9 cellular contexts compared by ENCODE assay signal in genomic region chr6:130194434-130194833, GRCh38. TPM values are rescaled to one million over a fixed set of nuclear protein-coding genes. Genes with fewer than 3 reads are reported as not detected.
A peak's percentile ranks its signal among the peaks of the same experiment; 100 is the strongest.
DNase-seq lines count a peak whose midpoint lies in the region; ATAC-seq and TF ChIP-seq lines count a peak whose summit lies in the region.
"Not testable (repeated sequence)": the region's sequence is repeated elsewhere in the genome, so short reads cannot be mapped to it uniquely, and the experiment has no call there.
"Had no signal": no experiment of that assay in that cellular context is flagged by ENCODE, and none has a peak within 500 bp of the region (broad histone marks: within the 10 kb centered on the region; RNA-seq: fewer than 3 reads in every experiment).

No MANE protein-coding gene starts in this region.

- not testable (repeated sequence) for H3K36me3 ChIP-seq in GM23248 (ENCODE audit: low read depth)
- peaks cover 0 to 13% (median 3%) of the 10 kb centered on the region in 3 experiments for H3K36me3 ChIP-seq in naive thymus-derived CD4-positive, alpha-beta T cell (ENCODE audit: control insufficient read depth in 2 of 3, insufficient read depth in 3 of 3, low read length in 3 of 3)

- H3K9me3 ChIP-seq in CD4-positive, alpha-beta T cell (ENCODE audit: control insufficient read depth, low read length); GM23248 (ENCODE audit: low read depth); naive thymus-derived CD4-positive, alpha-beta T cell (ENCODE audit: control insufficient read depth in 2 of 3, low read length in 3 of 3): not testable (repeated sequence)

- H3K79me2 ChIP-seq in GM23248 (ENCODE audit: insufficient read depth): not testable (repeated sequence)

- 45 to 53% methylated on average over 4 of the region's 4 CpGs for WGBS in GM23248 (ENCODE audit: low coverage in 1 of 2, low lambda C conversion rate in 2 of 2, missing lambda C conversion rate in 2 of 2), 2 experiments

- not testable (repeated sequence) for H3K4me2 ChIP-seq in GM23248 (ENCODE audit: unreplicated experiment)

- not testable (repeated sequence) for H2AFZ ChIP-seq in GM23248

- not testable (repeated sequence) for H3K27me3 Mint-ChIP-seq in CD4-positive, alpha-beta T cell; naive thymus-derived CD4-positive, alpha-beta T cell

- not testable (repeated sequence) for H3K27me3 ChIP-seq in CD4-positive, alpha-beta T cell (ENCODE audit: control insufficient read depth, insufficient read depth, low read length); GM23248 (replicated peaks; ENCODE audit: insufficient read depth); naive thymus-derived CD4-positive, alpha-beta T cell (ENCODE audit: control insufficient read depth in 2 of 2, insufficient read depth in 2 of 2, low read length in 2 of 2)

- not testable (repeated sequence) for H4K20me1 ChIP-seq in GM23248 (ENCODE audit: insufficient read depth)

- intact Hi-C loops in CD4-positive, alpha-beta T cell (cut with DNase I, micrococcal nuclease); left cardiac atrium (cut with DNase I); naive thymus-derived CD4-positive, alpha-beta T cell (cut with micrococcal nuclease): not testable (repeated sequence)

- not testable (repeated sequence) for TF ChIP-seq CTCF in CD4-positive, alpha-beta T cell (IDR thresholded peaks at IDR 0.05); fibroblast of mammary gland (conservative IDR thresholded peaks at IDR 0.05; ENCODE audit: control insufficient read depth, insufficient read depth, low read depth, low read length)

- not testable (repeated sequence) for H3K9me2 ChIP-seq in GM23248 (ENCODE audit: insufficient read depth)

- H3K27ac ChIP-seq in CD4-positive, alpha-beta T cell (ENCODE audit: low read depth, low read length); GM23248; naive thymus-derived CD4-positive, alpha-beta T cell (ENCODE audit: low read depth, low read length): not testable (repeated sequence)

- CTCF ChIA-PET in CD4-positive, alpha-beta T cell (lab: Charles Lee); naive thymus-derived CD4-positive, alpha-beta T cell (lab: Charles Lee): not testable (repeated sequence)

- DNase-seq in CD4-positive, alpha-beta T cell; naive thymus-derived CD4-positive, alpha-beta T cell; stimulated activated effector memory CD8-positive, alpha-beta T cell treated with anti-CD3 and anti-CD28 coated beads, Interleukin-12 subunit alpha, Interleukin-12 subunit beta, amount 100 ng/mL, for 72 hours (ENCODE audit: low spot score in 2 of 2): not testable (repeated sequence)
- DNase-seq in GM23248 (peak; percentile 4), astrocyte of the hippocampus (ENCODE audit: low read depth, low spot score) (peak; percentile 48), fibroblast of mammary gland (ENCODE audit: low read depth) (peak; percentile 42), left cardiac atrium (peak; percentile 28)

- H3K27ac Mint-ChIP-seq in CD4-positive, alpha-beta T cell: peak overlapping the region; percentile 64
- peak overlapping the region in 6 of 9 donors; percentile 63 to 92 (median 86) for H3K27ac Mint-ChIP-seq in naive thymus-derived CD4-positive, alpha-beta T cell
- H3K27ac Mint-ChIP-seq in stimulated activated effector memory CD8-positive, alpha-beta T cell treated with anti-CD3 and anti-CD28 coated beads, Interleukin-12 subunit alpha, Interleukin-12 subunit beta, amount 100 ng/mL, for 72 hours: peak overlapping the region; percentile 77

- POLR2A ChIA-PET in CD4-positive, alpha-beta T cell (lab: Charles Lee); naive thymus-derived CD4-positive, alpha-beta T cell (lab: Charles Lee): not testable (repeated sequence)

- H3K4me1 ChIP-seq in GM23248 (ENCODE audit: insufficient read depth): not testable (repeated sequence)
- H3K4me1 ChIP-seq in naive thymus-derived CD4-positive, alpha-beta T cell (ENCODE audit: control insufficient read depth in 2 of 2, insufficient read depth in 2 of 2, low read length in 2 of 2): peaks cover 20 to 25% of the 10 kb centered on the region in 2 donors

- not testable (repeated sequence) for H3K4me3 ChIP-seq in GM23248; fibroblast of mammary gland (ENCODE audit: control insufficient read depth, low read depth, low read length); naive thymus-derived CD4-positive, alpha-beta T cell (ENCODE audit: low read length)

- not testable (repeated sequence) for H3K9ac ChIP-seq in GM23248

- peaks cover 38% of the 10 kb centered on the region for H3K36me3 Mint-ChIP-seq in CD4-positive, alpha-beta T cell (ENCODE audit: low read depth)
- peaks cover 16 to 77% (median 26%) of the 10 kb centered on the region in 5 donors for H3K36me3 Mint-ChIP-seq in naive thymus-derived CD4-positive, alpha-beta T cell
- H3K36me3 Mint-ChIP-seq in stimulated activated effector memory CD8-positive, alpha-beta T cell treated with anti-CD3 and anti-CD28 coated beads, Interleukin-12 subunit alpha, Interleukin-12 subunit beta, amount 100 ng/mL, for 72 hours: peaks cover 40% of the 10 kb centered on the region

- ATAC-seq in CD4-positive, alpha-beta T cell (ENCODE audit: poor library complexity); left cardiac atrium; naive thymus-derived CD4-positive, alpha-beta T cell; stimulated activated effector memory CD8-positive, alpha-beta T cell treated with anti-CD3 and anti-CD28 coated beads, Interleukin-12 subunit alpha, Interleukin-12 subunit beta, amount 100 ng/mL, for 72 hours: not testable (repeated sequence)

- in situ Hi-C loops in GM23248 (cut with MboI): not testable (repeated sequence)

- not testable (repeated sequence) for H3K4me3 Mint-ChIP-seq in CD4-positive, alpha-beta T cell; stimulated activated effector memory CD8-positive, alpha-beta T cell treated with anti-CD3 and anti-CD28 coated beads, Interleukin-12 subunit alpha, Interleukin-12 subunit beta, amount 100 ng/mL, for 72 hours
- peak overlapping the region in 1 of 10 donors; percentile 3 for H3K4me3 Mint-ChIP-seq in naive thymus-derived CD4-positive, alpha-beta T cell

- not testable (repeated sequence) for H3F3A ChIP-seq in GM23248 (ENCODE audit: insufficient read depth)

- H3K4me1 Mint-ChIP-seq in CD4-positive, alpha-beta T cell (ENCODE audit: low read depth): peaks cover 70% of the 10 kb centered on the region
- peaks cover 29 to 97% (median 83%) of the 10 kb centered on the region in 7 donors for H3K4me1 Mint-ChIP-seq in naive thymus-derived CD4-positive, alpha-beta T cell
- peaks cover 82% of the 10 kb centered on the region for H3K4me1 Mint-ChIP-seq in stimulated activated effector memory CD8-positive, alpha-beta T cell treated with anti-CD3 and anti-CD28 coated beads, Interleukin-12 subunit alpha, Interleukin-12 subunit beta, amount 100 ng/mL, for 72 hours

- not testable (repeated sequence) for H3K9me3 Mint-ChIP-seq in CD4-positive, alpha-beta T cell; stimulated activated effector memory CD8-positive, alpha-beta T cell treated with anti-CD3 and anti-CD28 coated beads, Interleukin-12 subunit alpha, Interleukin-12 subunit beta, amount 100 ng/mL, for 72 hours
- peaks cover 0 to 10% (median 0%) of the 10 kb centered on the region in 11 donors for H3K9me3 Mint-ChIP-seq in naive thymus-derived CD4-positive, alpha-beta T cell

RNA-seq across cellular contexts. Expression of gene SAMD3, which starts 28.3 kb away (rescaled TPM):
- total RNA-seq in CD4-positive, alpha-beta T cell: 10 to 100 TPM; 24.3 to 28.7 TPM
- 0.32 and 11.3 TPM in 2 replicates for total RNA-seq in GM23248 (2014; rRNA removed; shearing (Covaris generic))
- 0.73 and 1.2 TPM in 2 replicates for polyA plus RNA-seq in GM23248 (2016; fragmentation: Nextera tagmentation; extraction: Ambion mirVana)
- total RNA-seq in left cardiac atrium: 1 to 10 TPM in 1 of 2 donors, under 1 TPM in 1; 0.42 to 1.9 TPM
- total RNA-seq in naive thymus-derived CD4-positive, alpha-beta T cell: 10 to 100 TPM; 23.7 to 67.3 (median 40.7) TPM
- polyA plus RNA-seq in naive thymus-derived CD4-positive, alpha-beta T cell: 10 to 100 TPM; 43.4 to 62.6 TPM
- total RNA-seq: Calu3, MCF 10A had no signal
